Comparison of ENCODE assay signal across 22 cellular contexts in the genomic region with DNA sequence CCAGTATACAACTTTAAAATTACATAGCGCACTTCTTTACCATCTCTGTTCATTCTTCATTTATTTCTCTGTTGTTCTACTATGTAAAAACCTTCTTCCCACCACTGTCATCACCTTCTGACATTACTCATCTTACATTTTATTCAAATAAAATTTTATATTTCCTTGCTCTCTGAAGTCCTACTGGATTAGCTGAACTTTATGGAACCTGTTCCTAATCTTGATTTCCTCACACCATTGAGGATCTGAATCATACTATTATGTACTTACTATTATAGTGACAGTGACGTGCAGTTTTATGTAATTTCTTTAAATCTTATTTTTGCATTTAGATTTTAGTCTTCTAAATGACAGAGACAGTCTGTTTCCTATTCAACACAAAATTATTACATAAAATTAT.
"Had no signal": no experiment of that assay in that cellular context is flagged by ENCODE, and none has a peak within 500 bp of the region (broad histone marks: within the 10 kb centered on the region; RNA-seq: fewer than 3 reads in every experiment).

No MANE protein-coding gene starts in this region.

- H3K36me3 ChIP-seq: colonic mucosa, esophagus muscularis mucosa, gastrocnemius medialis, heart right ventricle, left lung, lower lobe of right lung had no signal

- H3K27me3 ChIP-seq: colonic mucosa, esophagus muscularis mucosa, foreskin keratinocyte, gastrocnemius medialis, heart right ventricle, left lung had no signal

- ATAC-seq: effector memory CD8-positive, alpha-beta T cell; foreskin keratinocyte; gastrocnemius medialis; heart right ventricle; left cardiac atrium; left lung; left ventricle myocardium superior; lower lobe of right lung; mucosa of descending colon had no signal

- H3K4me1 ChIP-seq: colonic mucosa, esophagus muscularis mucosa, foreskin keratinocyte, gastrocnemius medialis, left lung, lower lobe of right lung had no signal

- H3K9me3 ChIP-seq: colonic mucosa, esophagus muscularis mucosa, gastrocnemius medialis, left lung, lower lobe of right lung, mucosa of descending colon had no signal

- DNase-seq: colonic mucosa; cortex of kidney; effector CD8-positive, alpha-beta T cell; effector memory CD8-positive, alpha-beta T cell; endodermal cell; erythroblast; foreskin keratinocyte; gastrocnemius medialis; glutamatergic neuron; head of caudate nucleus; heart right ventricle; hippocampal formation; left cardiac atrium; left lung; left ventricle myocardium superior; lower lobe of right lung; mesenchymal stem cell; mucosa of descending colon had no signal

- FAIRE-seq: islet of Langerhans, keratinocyte had no signal

- H3K4me3 ChIP-seq: colonic mucosa, esophagus muscularis mucosa, gastrocnemius medialis, heart right ventricle, left lung, lower lobe of right lung, mucosa of descending colon had no signal

- H3K27ac ChIP-seq: colonic mucosa, epithelial cell of prostate, esophagus muscularis mucosa, foreskin keratinocyte, gastrocnemius medialis, heart right ventricle, left lung, lower lobe of right lung had no signal
